Comparison of ENCODE assay signal across 27 cellular contexts in the genomic region with DNA sequence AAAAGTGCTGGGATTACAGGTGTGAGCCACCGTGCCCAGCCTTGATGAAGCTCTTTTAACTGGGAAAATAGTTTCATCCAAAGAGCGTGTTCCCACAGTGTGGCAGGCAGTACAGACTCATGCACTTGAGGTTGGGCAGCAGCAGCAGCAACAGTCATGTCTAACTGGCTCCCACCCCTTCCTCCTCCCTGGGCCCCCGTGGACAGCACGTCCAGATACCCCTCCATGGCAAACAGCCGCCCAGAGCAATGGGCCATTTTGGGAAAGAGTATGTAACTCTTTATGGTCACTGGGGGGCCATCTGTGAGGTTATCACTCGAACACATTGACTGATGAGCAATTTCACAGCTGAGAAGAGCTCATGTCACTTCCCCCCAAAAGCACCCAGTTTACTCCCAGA.
"Had no signal": no experiment of that assay in that cellular context is flagged by ENCODE, and none has a peak within 500 bp of the region (broad histone marks: within the 10 kb centered on the region; RNA-seq: fewer than 3 reads in every experiment).

No MANE protein-coding gene starts in this region.

- FAIRE-seq: urothelium cell line had no signal

- H3K4me1 ChIP-seq: stomach, suprapubic skin, testis, thyroid gland, tibial artery, tibial nerve, transverse colon, upper lobe of left lung, upper lobe of right lung, uterus, vagina had no signal

- DNase-seq: stimulated activated CD4-positive, alpha-beta T cell treated with anti-CD3 and anti-CD28 coated beads, Interleukin-2, amount 100 ng/mL, for 48 hours; stimulated activated CD4-positive, alpha-beta T cell treated with anti-CD3 and anti-CD28 coated beads, Interleukin-4, amount 100 ng/mL, for 1 hour; stimulated activated CD4-positive, alpha-beta T cell treated with anti-CD3 and anti-CD28 coated beads, Interleukin-4, amount 100 ng/mL, for 24 hours; stimulated activated CD4-positive, alpha-beta T cell treated with anti-CD3 and anti-CD28 coated beads, Interleukin-4, amount 100 ng/mL, for 4 hours; stimulated activated CD8-positive, alpha-beta memory T cell treated with anti-CD3 and anti-CD28 coated beads, Interleukin-4, amount 100 ng/mL, for 48 hours; stimulated activated naive B cell treated with anti-CD40 and anti-IgM and Interleukin-4, amounts not matched to agents 10 μg/mL and 1 μg/mL and 100 μg/mL, for 72 hours; stimulated activated naive CD4-positive, alpha-beta T cell; stimulated activated naive CD4-positive, alpha-beta T cell treated with Interleukin-2 at 50 U/mL for 16 hours; stimulated activated naive CD8-positive, alpha-beta T cell treated with anti-CD3 and anti-CD28 coated beads, Interleukin-15, amount 100 ng/mL, for 72 hours; stimulated activated naive CD8-positive, alpha-beta T cell treated with anti-CD3 and anti-CD28 coated beads, Interleukin-15, Interleukin-2, amounts not matched to agents 100 U/mL and 50 U/mL, for 24 hours; stomach; substantia nigra; testis; thyroid gland; tibial artery; transverse colon; trophoblast cell; upper lobe of left lung; upper lobe of right lung; uterus had no signal

- H3K27ac ChIP-seq: stomach, suprapubic skin, testis, thoracic aorta, thyroid gland, tibial artery, tibial nerve, transverse colon, upper lobe of left lung, upper lobe of right lung, uterus, vagina had no signal

- H3K9me3 ChIP-seq: suprapubic skin, testis, thoracic aorta, thyroid gland, transverse colon, upper lobe of right lung, uterus had no signal

- ATAC-seq: stimulated activated effector memory CD8-positive, alpha-beta T cell treated with anti-CD3 and anti-CD28 coated beads, Interleukin-12 subunit alpha, Interleukin-12 subunit beta, amount 100 ng/mL, for 72 hours; stimulated activated memory B cell treated with anti-CD40 and anti-IgM and Interleukin-4, amounts not matched to agents 10 μg/mL and 1 μg/mL and 100 μg/mL, for 72 hours; stimulated activated naive B cell treated with anti-CD40 and anti-IgM and Interleukin-4, amounts not matched to agents 10 μg/mL and 1 μg/mL and 100 μg/mL, for 72 hours; stimulated activated naive CD8-positive, alpha-beta T cell treated with anti-CD3 and anti-CD28 coated beads, Interleukin-15, amount 100 ng/mL, for 72 hours; stimulated activated naive CD8-positive, alpha-beta T cell treated with anti-CD3 and anti-CD28 coated beads, Interleukin-15, Interleukin-2, amounts not matched to agents 100 U/mL and 50 U/mL, for 24 hours; upper lobe of right lung had no signal

- H3K4me3 ChIP-seq: stomach, suprapubic skin, testis, thoracic aorta, thyroid gland, tibial artery, tibial nerve, transverse colon, upper lobe of left lung, upper lobe of right lung, uterus, vagina had no signal

- H3K36me3 ChIP-seq: stomach, suprapubic skin, thoracic aorta, thyroid gland, tibial artery, tibial nerve, transverse colon, upper lobe of left lung, upper lobe of right lung, uterus, vagina had no signal

- H3K27me3 ChIP-seq: suprapubic skin, testis, thyroid gland, tibial artery, tibial nerve, transverse colon, upper lobe of left lung, upper lobe of right lung, uterus, vagina had no signal
